25 cellular contexts compared by ENCODE assay signal in genomic region chr19:37930416-37930815, GRCh38. TPM values are rescaled to one million over a fixed set of nuclear protein-coding genes. Genes with fewer than 3 reads are reported as not detected.
DNase-seq lines count a peak whose midpoint lies in the region; ATAC-seq, FAIRE-seq and TF ChIP-seq lines count a peak whose summit lies in the region.
"Had no signal": no experiment of that assay in that cellular context is flagged by ENCODE, and none has a peak within 500 bp of the region (broad histone marks: within the 10 kb centered on the region; RNA-seq: fewer than 3 reads in every experiment).

No MANE protein-coding gene starts in this region.

- peaks cover under 1% of the 10 kb centered on the region for H3K36me3 Mint-ChIP-seq in IgD-negative memory B cell
- peaks cover 30% of the 10 kb centered on the region for H3K36me3 Mint-ChIP-seq in CD8-positive, alpha-beta T cell
- H3K36me3 Mint-ChIP-seq in activated CD4-positive, alpha-beta memory T cell treated with anti-CD3 and anti-CD28 coated beads, Interleukin-2, amount 10 ng/mL, durations not matched to agents 7 days and 5 days (ENCODE audit: low read depth), result no peaks in the 10 kb centered on the region
- H3K36me3 Mint-ChIP-seq: natural killer cell had no signal

- peaks cover 43 to 61% (median 57%) of the 10 kb centered on the region in 3 donors for H3K4me1 Mint-ChIP-seq in IgD-negative memory B cell
- H3K4me1 Mint-ChIP-seq in CD8-positive, alpha-beta T cell (ENCODE audit: low read depth), result peaks cover 20% of the 10 kb centered on the region
- H3K4me1 Mint-ChIP-seq in activated CD4-positive, alpha-beta memory T cell treated with anti-CD3 and anti-CD28 coated beads, Interleukin-2, amount 10 ng/mL, durations not matched to agents 7 days and 5 days, result no peaks in the 10 kb centered on the region
- H3K4me1 Mint-ChIP-seq: activated T-helper 17 cell treated with anti-CD3 and anti-CD28 coated beads, Interleukin-2, amount 50 U/mL, for 72 hours had no signal

- H3K9me3 ChIP-seq in BLaER1 (peaks cover 9% of the 10 kb centered on the region), lung (ENCODE audit: control insufficient read depth in 2 of 2, insufficient read depth in 1 of 2, low read length in 1 of 2) (peaks cover 0 to 1% of the 10 kb centered on the region in 2 donors)
- no peaks in the 10 kb centered on the region for H3K9me3 ChIP-seq in CD8-positive, alpha-beta T cell (ENCODE audit: low read length)

- peak overlapping the region; percentile 32 to 82 (median 76) for H3K27ac Mint-ChIP-seq in IgD-negative memory B cell
- no peak overlapping the region for H3K27ac Mint-ChIP-seq in CD8-positive, alpha-beta T cell
- no peak overlapping the region for H3K27ac Mint-ChIP-seq in activated CD4-positive, alpha-beta memory T cell treated with anti-CD3 and anti-CD28 coated beads, Interleukin-2, amount 10 ng/mL, durations not matched to agents 7 days and 5 days
- H3K27ac Mint-ChIP-seq: activated T-helper 17 cell treated with anti-CD3 and anti-CD28 coated beads, Interleukin-2, amount 50 U/mL, for 72 hours; natural killer cell; stimulated activated naive CD8-positive, alpha-beta T cell treated with anti-CD3 and anti-CD28 coated beads, Interleukin-15, amount 100 ng/mL, for 72 hours; T-helper 1 cell treated with Interleukin-12 subunit alpha and Interleukin-12 subunit beta and Interleukin-4 antibody, amounts not matched to agents 30 μg/mL and 1 μg/mL, for 36 hours had no signal

- TF ChIP-seq CTCF in lung (IDR thresholded peaks at IDR 0.05; ENCODE audit: control extremely low read depth, extremely low read depth), result no peak
- TF ChIP-seq CTCF in CD8-positive, alpha-beta T cell (IDR thresholded peaks at IDR 0.05), result no peak
- TF ChIP-seq CTCF in D721Med (IDR thresholded peaks at IDR 0.05; ENCODE audit: insufficient read depth, missing control alignments), result no peak

- H3K4me3 Mint-ChIP-seq in IgD-negative memory B cell, result peak overlapping the region in 2 of 4 donors; percentile 14 to 27
- H3K4me3 Mint-ChIP-seq in CD8-positive, alpha-beta T cell, result no peak overlapping the region
- no peak overlapping the region for H3K4me3 Mint-ChIP-seq in activated CD4-positive, alpha-beta memory T cell treated with anti-CD3 and anti-CD28 coated beads, Interleukin-2, amount 10 ng/mL, durations not matched to agents 7 days and 5 days
- H3K4me3 Mint-ChIP-seq: activated T-helper 17 cell treated with anti-CD3 and anti-CD28 coated beads, Interleukin-2, amount 50 U/mL, for 72 hours; endodermal cell; natural killer cell; stimulated activated naive CD8-positive, alpha-beta T cell treated with anti-CD3 and anti-CD28 coated beads, Interleukin-15, amount 100 ng/mL, for 72 hours; T-helper 1 cell treated with Interleukin-12 subunit alpha and Interleukin-12 subunit beta and Interleukin-4 antibody, amounts not matched to agents 30 μg/mL and 1 μg/mL, for 36 hours had no signal

- peak overlapping the region; percentile 96; the same call in 1 of the 2 replicates for H3K4me2 ChIP-seq in BLaER1

- DNase-seq in amniotic epithelial cell (ENCODE audit: low read depth) (peak; percentile 36), lung (ENCODE audit: low spot score) (peak; percentile 60), D721Med (ENCODE audit: insufficient read length, low spot score) (no peak)
- DNase-seq in CD8-positive, alpha-beta T cell, result no peak
- no peak for DNase-seq in activated CD4-positive, alpha-beta memory T cell treated with anti-CD3 and anti-CD28 coated beads, Interleukin-2, amount 10 ng/mL, durations not matched to agents 7 days and 5 days
- DNase-seq: activated CD4-positive, CD25-positive, alpha-beta regulatory T cell; cerebellar nuclear complex; COR-L47; endodermal cell; GOT3; natural killer cell; NCI-H1092; NCI-H2171; stimulated activated naive CD8-positive, alpha-beta T cell treated with anti-CD3 and anti-CD28 coated beads, Interleukin-15, amount 100 ng/mL, for 72 hours had no signal

- 81 to 92% methylated on average over 5 of the region's 5 CpGs for WGBS in lung, 2 donors

- no peak for ATAC-seq in lung (ENCODE audit: insufficient read depth, low FRiP score)
- ATAC-seq in HG02759 (IDR thresholded peaks at IDR 0.05; ENCODE audit: unreplicated experiment), result no peak
- no peak for ATAC-seq in CD8-positive, alpha-beta T cell
- ATAC-seq: activated T-helper 17 cell treated with anti-CD3 and anti-CD28 coated beads, Interleukin-2, amount 50 U/mL, for 72 hours; GM12878; natural killer cell; stimulated activated naive CD8-positive, alpha-beta T cell treated with anti-CD3 and anti-CD28 coated beads, Interleukin-15, amount 100 ng/mL, for 72 hours had no signal

- H3K4me3 ChIP-seq in BLaER1 (no peak overlapping the region), lung (no peak overlapping the region)
- H3K4me3 ChIP-seq in CD8-positive, alpha-beta T cell (ENCODE audit: low read depth, low read length), result no peak overlapping the region
- H3K4me3 ChIP-seq: adrenal gland, GM12878, vagina had no signal

- H3K36me3 ChIP-seq in BLaER1, result peaks cover 10% of the 10 kb centered on the region
- H3K36me3 ChIP-seq in lung (ENCODE audit: control insufficient read depth in 2 of 2, insufficient read depth in 2 of 2, low read length in 2 of 2), result no peaks in the 10 kb centered on the region
- no peaks in the 10 kb centered on the region for H3K36me3 ChIP-seq in CD8-positive, alpha-beta T cell (ENCODE audit: insufficient read depth, low read length)
- H3K36me3 ChIP-seq: adrenal gland had no signal

- H3K9ac ChIP-seq in BLaER1, result no peak overlapping the region

- H3K27me3 ChIP-seq in BLaER1 (no peaks in the 10 kb centered on the region), lung (ENCODE audit: control insufficient read depth, insufficient read depth) (no peaks in the 10 kb centered on the region)
- no peaks in the 10 kb centered on the region for H3K27me3 ChIP-seq in CD8-positive, alpha-beta T cell (ENCODE audit: insufficient read depth, low read length)
- H3K27me3 ChIP-seq: adrenal gland, vagina had no signal

- H3K27me3 Mint-ChIP-seq in IgD-negative memory B cell, result no peaks in the 10 kb centered on the region
- H3K27me3 Mint-ChIP-seq in CD8-positive, alpha-beta T cell (ENCODE audit: low read depth), result no peaks in the 10 kb centered on the region
- H3K27me3 Mint-ChIP-seq in activated CD4-positive, alpha-beta memory T cell treated with anti-CD3 and anti-CD28 coated beads, Interleukin-2, amount 10 ng/mL, durations not matched to agents 7 days and 5 days, result no peaks in the 10 kb centered on the region
- H3K27me3 Mint-ChIP-seq: activated T-helper 17 cell treated with anti-CD3 and anti-CD28 coated beads, Interleukin-2, amount 50 U/mL, for 72 hours; stimulated activated naive CD8-positive, alpha-beta T cell treated with anti-CD3 and anti-CD28 coated beads, Interleukin-15, amount 100 ng/mL, for 72 hours had no signal

- H3K27ac ChIP-seq in BLaER1 (no peak overlapping the region), lung (ENCODE audit: low read depth in 1 of 2, low read length in 1 of 2) (no peak overlapping the region)
- no peak overlapping the region for H3K27ac ChIP-seq in CD8-positive, alpha-beta T cell (ENCODE audit: low read depth, low read length)
- H3K27ac ChIP-seq: adrenal gland, vagina had no signal

- FAIRE-seq in D721Med (lab: Jason Lieb, UNC), result no peak
- FAIRE-seq: G401.6, GM12878 had no signal

- H3K4me1 ChIP-seq in BLaER1 (peaks cover 82% of the 10 kb centered on the region), lung (ENCODE audit: control insufficient read depth in 2 of 2, insufficient read depth in 2 of 2, low read length in 2 of 2) (peaks cover 2 to 9% of the 10 kb centered on the region in 2 donors)
- H3K4me1 ChIP-seq in CD8-positive, alpha-beta T cell (ENCODE audit: insufficient read depth, low read length), result no peaks in the 10 kb centered on the region

- POLR2A ChIA-PET in CD8-positive, alpha-beta T cell (lab: Charles Lee), result no interaction called here
- POLR2A ChIA-PET in activated CD4-positive, alpha-beta memory T cell treated with anti-CD3 and anti-CD28 coated beads, Interleukin-2, amount 10 ng/mL, durations not matched to agents 7 days and 5 days (lab: Charles Lee), result no interaction called here

- intact Hi-C loops in CD8-positive, alpha-beta T cell (cut with DNase I, micrococcal nuclease), result no loop called here

- CTCF ChIA-PET in CD8-positive, alpha-beta T cell (lab: Charles Lee), result no interaction called here
- CTCF ChIA-PET in activated CD4-positive, alpha-beta memory T cell treated with anti-CD3 and anti-CD28 coated beads, Interleukin-2, amount 10 ng/mL, durations not matched to agents 7 days and 5 days (lab: Charles Lee), result interaction anchor here (0.6 kb wide), 1 partner anchor 64 kb away, joined by 3 read pairs; no protein-coding TSS in a partner anchor

- H4K20me1 ChIP-seq in BLaER1, result no peaks in the 10 kb centered on the region; the same call in 1 of the 2 replicates

- H3K9me3 Mint-ChIP-seq in IgD-negative memory B cell, result no peaks in the 10 kb centered on the region
- H3K9me3 Mint-ChIP-seq in CD8-positive, alpha-beta T cell, result peaks cover 9% of the 10 kb centered on the region
- H3K9me3 Mint-ChIP-seq in activated CD4-positive, alpha-beta memory T cell treated with anti-CD3 and anti-CD28 coated beads, Interleukin-2, amount 10 ng/mL, durations not matched to agents 7 days and 5 days, result peaks cover 6% of the 10 kb centered on the region
- H3K9me3 Mint-ChIP-seq: activated T-helper 17 cell treated with anti-CD3 and anti-CD28 coated beads, Interleukin-2, amount 50 U/mL, for 72 hours; natural killer cell had no signal

RNA-seq across cellular contexts. Expression of gene SIPA1L3, which starts 23.4 kb away (rescaled TPM):
- polyA plus RNA-seq in IgD-negative memory B cell (13.6 TPM), lung (10 to 100 TPM in 1 of 2 donors, 1 to 10 TPM in 1; 9.6 to 10.4 TPM)
- 10 to 100 TPM; 44.8 to 50.5 TPM for total RNA-seq in lung
- 10 to 100 TPM; 13.5 to 14.6 TPM for total RNA-seq in CD8-positive, alpha-beta T cell
- total RNA-seq in activated CD4-positive, alpha-beta memory T cell treated with anti-CD3 and anti-CD28 coated beads, Interleukin-2, amount 10 ng/mL, durations not matched to agents 7 days and 5 days, result 10 to 100 TPM; 13.6 to 15.2 TPM

RNA-seq across cellular contexts. Expression of gene WDR87, which starts 24.0 kb away (rescaled TPM):
- polyA plus RNA-seq in IgD-negative memory B cell (not detected), lung (not detected)
- total RNA-seq in lung, result not detected
- not detected for total RNA-seq in CD8-positive, alpha-beta T cell
- not detected for total RNA-seq in activated CD4-positive, alpha-beta memory T cell treated with anti-CD3 and anti-CD28 coated beads, Interleukin-2, amount 10 ng/mL, durations not matched to agents 7 days and 5 days
- total RNA-seq: activated T-helper 17 cell treated with anti-CD3 and anti-CD28 coated beads, Interleukin-2, amount 50 U/mL, for 72 hours; adrenal gland; endodermal cell; fibroblast of villous mesenchyme; GM12878; natural killer cell; vagina had no signal
- polyA plus RNA-seq: AG04450, GM12878 had no signal

Comparison
In these comparisons a context has a peak if more than half of its experiments do, and no peak if none do; other contexts are left out.
1. H3K27ac Mint-ChIP-seq: peak in IgD-negative memory B cell (3 of 3); none in CD8-positive, alpha-beta T cell (single experiment) and activated CD4-positive, alpha-beta memory T cell treated with anti-CD3 and anti-CD28 coated beads, Interleukin-2, amount 10 ng/mL, durations not matched to agents 7 days and 5 days (single experiment).
2. DNase-seq: peak in amniotic epithelial cell (single experiment) and lung (single experiment); none in CD8-positive, alpha-beta T cell (0 of 7), activated CD4-positive, alpha-beta memory T cell treated with anti-CD3 and anti-CD28 coated beads, Interleukin-2, amount 10 ng/mL, durations not matched to agents 7 days and 5 days (single experiment) and D721Med (single experiment).